In genomic region chr12:5292651-5293050, GRCh38 we compare ENCODE assay signal across 31 cellular contexts.
"Had no signal": no experiment of that assay in that cellular context is flagged by ENCODE, and none has a peak within 500 bp of the region (broad histone marks: within the 10 kb centered on the region; RNA-seq: fewer than 3 reads in every experiment).

No MANE protein-coding gene starts in this region.

- H3K4me1 ChIP-seq: adrenal gland, body of pancreas, breast epithelium had no signal

- DNase-seq: activated B cell treated with CpG ODN at 0.5 μM for 24 hours; activated CD4-positive, alpha-beta memory T cell treated with anti-CD3 and anti-CD28 coated beads for 36 hours; activated CD4-positive, alpha-beta T cell treated with anti-CD3 and anti-CD28 coated beads for 4 hours; activated CD4-positive, alpha-beta T cell treated with anti-CD3 and anti-CD28 coated beads, Interleukin-2, amount 10 ng/mL, durations not matched to agents 24 days and 14 days; activated CD4-positive, alpha-beta T cell treated with anti-CD3 and anti-CD28 coated beads, Interleukin-2, amount 50 U/mL, for 1 hour; activated CD4-positive, alpha-beta T cell treated with anti-CD3 and anti-CD28 coated beads, Interleukin-2, amount 50 U/mL, for 4 hours; activated CD4-positive, CD25-positive, alpha-beta regulatory T cell treated with anti-CD3 and anti-CD28 coated beads, Interleukin-2, amount 50 U/mL, for 72 hours; activated CD8-positive, alpha-beta memory T cell treated with anti-CD3 and anti-CD28 coated beads, Interleukin-2, amount 50 U/mL, for 4 hours; activated CD8-positive, alpha-beta T cell treated with anti-CD3 and anti-CD28 coated beads for 36 hours; activated effector memory CD4-positive, alpha-beta T cell treated with anti-CD3 and anti-CD28 coated beads, Interleukin-2, amount 50 U/mL, for 16 hours; activated gamma-delta T cell treated with Interleukin-2 at 50 U/mL for 16 hours; activated naive CD4-positive, alpha-beta T cell; activated naive CD4-positive, alpha-beta T cell treated with anti-CD3 and anti-CD28 coated beads for 36 hours; activated naive CD4-positive, alpha-beta T cell treated with anti-CD3 and anti-CD28 coated beads, Interleukin-2, amount 50 U/mL, for 16 hours; activated naive CD8-positive, alpha-beta T cell treated with anti-CD3 and anti-CD28 coated beads for 36 hours; activated T-cell treated with anti-CD3 and anti-CD28 coated beads for 4 hours; activated T-cell treated with anti-CD3 and anti-CD28 coated beads, Interleukin-2, amount 50 U/mL, for 1 hour; activated T-cell treated with anti-CD3 and anti-CD28 coated beads, Interleukin-2, amount 50 U/mL, for 4 hours; activated T-cell treated with anti-CD3 and anti-CD28 coated beads, Interleukin-2, amount 50 U/mL, for 72 hours; adrenal gland; amniotic stem cell; aorta; body of pancreas; brain microvascular endothelial cell; central memory CD4-positive, alpha-beta T cell; T-helper 2 cell; T-helper 9 cell had no signal

- H3K9me3 ChIP-seq: adrenal gland, body of pancreas, breast epithelium had no signal

- H3K4me3 ChIP-seq: adrenal gland, body of pancreas, breast epithelium had no signal

- H3K27ac ChIP-seq: adrenal gland, body of pancreas, brain microvascular endothelial cell, breast epithelium, VCaP had no signal

- ATAC-seq: activated CD8-positive, alpha-beta T cell treated with anti-CD3 and anti-CD28 coated beads for 36 hours; activated naive CD4-positive, alpha-beta T cell treated with anti-CD3 and anti-CD28 coated beads, Interleukin-2, amount 50 U/mL, for 72 hours; activated T-cell treated with anti-CD3 and anti-CD28 coated beads, Interleukin-2, amount 50 U/mL, for 4 hours; activated T-cell treated with anti-CD3 and anti-CD28 coated beads, Interleukin-2, amount 50 U/mL, for 72 hours; activated T-helper 17 cell treated with anti-CD3 and anti-CD28 coated beads, Interleukin-2, amount 50 U/mL, for 72 hours; body of pancreas had no signal

- H3K36me3 ChIP-seq: adrenal gland, brain microvascular endothelial cell, breast epithelium had no signal

- H3K27me3 ChIP-seq: adrenal gland, body of pancreas, brain microvascular endothelial cell had no signal
